Comparison of ENCODE assay signal across 12 cellular contexts in the genomic region with DNA sequence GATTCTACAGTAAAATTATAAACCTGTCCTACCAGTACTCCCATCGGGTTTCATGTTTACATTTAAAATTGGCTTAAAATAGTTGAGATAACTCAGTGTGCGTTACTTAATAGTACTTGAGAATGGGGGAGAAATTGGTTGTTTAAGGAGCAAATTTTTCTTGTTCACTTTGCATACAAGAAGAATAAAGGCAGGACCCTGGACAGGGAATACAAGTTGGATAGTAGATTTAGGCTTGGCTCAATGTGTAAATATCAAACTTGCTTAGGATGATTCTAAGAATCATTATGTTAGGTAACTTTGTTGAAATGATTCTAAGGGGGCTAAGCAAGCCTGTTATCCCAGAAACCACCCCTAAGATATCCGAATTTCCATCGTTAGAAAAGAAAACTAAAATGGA.
"Had no signal": no experiment of that assay in that cellular context is flagged by ENCODE, and none has a peak within 500 bp of the region (broad histone marks: within the 10 kb centered on the region; RNA-seq: fewer than 3 reads in every experiment).

No MANE protein-coding gene starts in this region.

- DNase-seq: activated naive CD4-positive, alpha-beta T cell treated with anti-CD3 and anti-CD28 coated beads, Interleukin-2, amount 50 U/mL, for 16 hours; amniotic stem cell; foreskin keratinocyte; heart right ventricle; sigmoid colon; stimulated activated CD4-positive, alpha-beta T cell treated with anti-CD3 and anti-CD28 coated beads, Interleukin-12 subunit alpha, Interleukin-12 subunit beta, amount 100 ng/mL, for 4 hours; stimulated activated naive CD4-positive, alpha-beta T cell; substantia nigra; transverse colon had no signal

- H3K36me3 ChIP-seq: heart right ventricle, sigmoid colon, transverse colon had no signal

- H3K27ac Mint-ChIP-seq: activated T-helper 2 cell treated with anti-CD3 and anti-CD28 coated beads, Interferon-gamma antibody, Interleukin-2, Interleukin-4, amounts not matched to agents 10 μg/mL and 5 μg/mL and 100 μg/mL, durations not matched to agents 14 hours and 24 hours and 36 hours had no signal

- ATAC-seq: activated CD4-positive, CD25-positive, alpha-beta regulatory T cell treated with anti-CD3 and anti-CD28 coated beads, Interleukin-2, amount 50 U/mL, for 24 hours; foreskin keratinocyte; heart right ventricle had no signal

- H3K9me3 Mint-ChIP-seq: activated T-helper 2 cell treated with anti-CD3 and anti-CD28 coated beads, Interferon-gamma antibody, Interleukin-2, Interleukin-4, amounts not matched to agents 10 μg/mL and 5 μg/mL and 100 μg/mL, durations not matched to agents 14 hours and 24 hours and 36 hours had no signal

- H3K4me1 ChIP-seq: foreskin keratinocyte, heart right ventricle, sigmoid colon, transverse colon had no signal

- H3K27me3 ChIP-seq: foreskin keratinocyte, heart right ventricle, sigmoid colon, transverse colon had no signal

- H3K4me3 ChIP-seq: heart right ventricle, sigmoid colon, transverse colon had no signal

- H3K27ac ChIP-seq: epithelial cell of prostate, foreskin keratinocyte, heart right ventricle, sigmoid colon, transverse colon had no signal
